24 cellular contexts compared by ENCODE assay signal in the genomic region with DNA sequence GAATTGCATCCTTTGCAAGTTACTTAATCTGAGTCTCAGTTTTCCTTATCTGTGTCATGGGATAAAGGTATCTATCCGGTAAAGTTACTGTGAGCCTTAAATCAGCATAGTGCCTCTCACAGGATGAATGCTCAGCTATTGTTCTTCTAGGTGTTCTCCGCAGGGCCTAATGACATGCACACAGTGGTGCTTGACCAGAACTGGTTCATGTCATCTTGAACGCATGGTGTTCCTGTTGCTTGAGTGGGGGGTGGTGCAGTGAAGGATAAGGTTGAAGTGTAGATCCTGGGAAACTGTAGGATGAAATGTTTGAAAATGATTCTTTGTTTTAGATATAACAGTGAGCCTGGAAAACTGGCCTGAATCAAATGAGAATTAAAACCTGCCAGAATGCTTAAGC. TPM values are rescaled to one million over a fixed set of nuclear protein-coding genes. Genes with fewer than 3 reads are reported as not detected.
"Had no signal": no experiment of that assay in that cellular context is flagged by ENCODE, and none has a peak within 500 bp of the region (broad histone marks: within the 10 kb centered on the region; RNA-seq: fewer than 3 reads in every experiment).

No MANE protein-coding gene starts in this region.

- H3K4me3 Mint-ChIP-seq: activated T-cell treated with anti-CD3 and anti-CD28 coated beads, Interleukin-2, amount 50 U/mL, for 72 hours; immature natural killer cell; naive thymus-derived CD8-positive, alpha-beta T cell; stimulated activated naive CD8-positive, alpha-beta T cell treated with anti-CD3 and anti-CD28 coated beads, Interleukin-15, amount 100 ng/mL, for 72 hours had no signal

- H3K36me3 Mint-ChIP-seq: immature natural killer cell; naive thymus-derived CD8-positive, alpha-beta T cell had no signal

- H3K9me3 ChIP-seq: ascending aorta, gastroesophageal sphincter, heart left ventricle, prostate gland, suprapubic skin had no signal

- DNase-seq: activated CD4-positive, alpha-beta T cell treated with anti-CD3 and anti-CD28 coated beads for 1 hour; activated effector memory CD4-positive, alpha-beta T cell treated with anti-CD3 and anti-CD28 coated beads, Interleukin-2, amount 50 U/mL, for 16 hours; activated naive CD4-positive, alpha-beta T cell treated with anti-CD3 and anti-CD28 coated beads, Interleukin-2, amount 50 U/mL, for 16 hours; activated T-cell treated with anti-CD3 and anti-CD28 coated beads, Interleukin-2, amount 50 U/mL, for 72 hours; erythroblast; heart left ventricle; immature natural killer cell; left ventricle myocardium superior; naive thymus-derived CD8-positive, alpha-beta T cell; occipital lobe; small intestine; stimulated activated CD4-positive, alpha-beta T cell treated with anti-CD3 and anti-CD28 coated beads, Interleukin-4, amount 100 ng/mL, for 1 hour; stimulated activated naive CD8-positive, alpha-beta T cell treated with anti-CD3 and anti-CD28 coated beads, Interleukin-15, amount 100 ng/mL, for 72 hours; T1000 had no signal

- H3K9me3 Mint-ChIP-seq: activated T-cell treated with anti-CD3 and anti-CD28 coated beads, Interleukin-2, amount 50 U/mL, for 72 hours; immature natural killer cell; naive thymus-derived CD8-positive, alpha-beta T cell; stimulated activated naive CD8-positive, alpha-beta T cell treated with anti-CD3 and anti-CD28 coated beads, Interleukin-15, amount 100 ng/mL, for 72 hours had no signal

- H3K27ac Mint-ChIP-seq: activated T-cell treated with anti-CD3 and anti-CD28 coated beads, Interleukin-2, amount 50 U/mL, for 72 hours; immature natural killer cell; stimulated activated naive CD8-positive, alpha-beta T cell treated with anti-CD3 and anti-CD28 coated beads, Interleukin-15, amount 100 ng/mL, for 72 hours had no signal

- H3K4me1 Mint-ChIP-seq: immature natural killer cell; stimulated activated naive CD8-positive, alpha-beta T cell treated with anti-CD3 and anti-CD28 coated beads, Interleukin-15, amount 100 ng/mL, for 72 hours had no signal

- H3K27me3 ChIP-seq: ascending aorta, suprapubic skin had no signal

- ATAC-seq: activated T-cell treated with anti-CD3 and anti-CD28 coated beads, Interleukin-2, amount 50 U/mL, for 72 hours; gastroesophageal sphincter; left ventricle myocardium superior; naive thymus-derived CD8-positive, alpha-beta T cell; stimulated activated naive CD8-positive, alpha-beta T cell treated with anti-CD3 and anti-CD28 coated beads, Interleukin-15, amount 100 ng/mL, for 72 hours had no signal

- H3K27ac ChIP-seq: ascending aorta, coronary artery, gastroesophageal sphincter, heart left ventricle, prostate gland, suprapubic skin had no signal

- FAIRE-seq: endometrium, small intestine had no signal

- H3K4me3 ChIP-seq: ascending aorta, coronary artery, gastroesophageal sphincter, heart left ventricle, prostate gland, suprapubic skin had no signal

- H3K36me3 ChIP-seq: ascending aorta, gastroesophageal sphincter, heart left ventricle, prostate gland, suprapubic skin had no signal

- H3K4me1 ChIP-seq: ascending aorta, prostate gland, suprapubic skin had no signal

RNA-seq across cellular contexts. Expression of a gene that starts 4.0 kb away (rescaled TPM):
- total RNA-seq: activated CD8-positive, alpha-beta memory T cell treated with anti-CD3 and anti-CD28 coated beads for 36 hours; activated T-cell treated with anti-CD3 and anti-CD28 coated beads, Interleukin-2, amount 50 U/mL, for 72 hours; ascending aorta; gastroesophageal sphincter; heart left ventricle; left ventricle myocardium superior; mucosa of gallbladder; naive thymus-derived CD8-positive, alpha-beta T cell; occipital lobe; T-helper 1 cell treated with Interleukin-12 subunit alpha and Interleukin-12 subunit beta and Interleukin-4 antibody, amounts not matched to agents 30 ng/mL and 1 ng/mL, for 36 hours; ureter had no signal
- polyA plus RNA-seq: heart left ventricle; immature natural killer cell; naive thymus-derived CD8-positive, alpha-beta T cell had no signal

RNA-seq across cellular contexts. Expression of a gene that starts 13.4 kb away (rescaled TPM):
- total RNA-seq: activated CD8-positive, alpha-beta memory T cell treated with anti-CD3 and anti-CD28 coated beads for 36 hours; activated T-cell treated with anti-CD3 and anti-CD28 coated beads, Interleukin-2, amount 50 U/mL, for 72 hours; ascending aorta; gastroesophageal sphincter; heart left ventricle; left ventricle myocardium superior; mucosa of gallbladder; naive thymus-derived CD8-positive, alpha-beta T cell; occipital lobe; prostate gland; T-helper 1 cell treated with Interleukin-12 subunit alpha and Interleukin-12 subunit beta and Interleukin-4 antibody, amounts not matched to agents 30 ng/mL and 1 ng/mL, for 36 hours; ureter had no signal
- polyA plus RNA-seq: heart left ventricle; immature natural killer cell; naive thymus-derived CD8-positive, alpha-beta T cell had no signal

RNA-seq across cellular contexts. Expression of a gene that starts 13.8 kb away (rescaled TPM):
- total RNA-seq: activated CD8-positive, alpha-beta memory T cell treated with anti-CD3 and anti-CD28 coated beads for 36 hours; activated T-cell treated with anti-CD3 and anti-CD28 coated beads, Interleukin-2, amount 50 U/mL, for 72 hours; ascending aorta; gastroesophageal sphincter; heart left ventricle; left ventricle myocardium superior; mucosa of gallbladder; naive thymus-derived CD8-positive, alpha-beta T cell; occipital lobe; prostate gland; T-helper 1 cell treated with Interleukin-12 subunit alpha and Interleukin-12 subunit beta and Interleukin-4 antibody, amounts not matched to agents 30 ng/mL and 1 ng/mL, for 36 hours; ureter had no signal
- polyA plus RNA-seq: heart left ventricle; immature natural killer cell; naive thymus-derived CD8-positive, alpha-beta T cell; small intestine had no signal

RNA-seq across cellular contexts. Expression of a gene that starts 19.6 kb away (rescaled TPM):
- total RNA-seq: activated CD8-positive, alpha-beta memory T cell treated with anti-CD3 and anti-CD28 coated beads for 36 hours; activated T-cell treated with anti-CD3 and anti-CD28 coated beads, Interleukin-2, amount 50 U/mL, for 72 hours; ascending aorta; gastroesophageal sphincter; heart left ventricle; left ventricle myocardium superior; mucosa of gallbladder; naive thymus-derived CD8-positive, alpha-beta T cell; occipital lobe; prostate gland; T-helper 1 cell treated with Interleukin-12 subunit alpha and Interleukin-12 subunit beta and Interleukin-4 antibody, amounts not matched to agents 30 ng/mL and 1 ng/mL, for 36 hours; ureter had no signal
- polyA plus RNA-seq: heart left ventricle; immature natural killer cell; naive thymus-derived CD8-positive, alpha-beta T cell; small intestine had no signal

RNA-seq across cellular contexts. Expression of a gene that starts 28.8 kb away (rescaled TPM):
- total RNA-seq: activated CD8-positive, alpha-beta memory T cell treated with anti-CD3 and anti-CD28 coated beads for 36 hours; activated T-cell treated with anti-CD3 and anti-CD28 coated beads, Interleukin-2, amount 50 U/mL, for 72 hours; ascending aorta; gastroesophageal sphincter; heart left ventricle; left ventricle myocardium superior; mucosa of gallbladder; naive thymus-derived CD8-positive, alpha-beta T cell; occipital lobe; prostate gland; T-helper 1 cell treated with Interleukin-12 subunit alpha and Interleukin-12 subunit beta and Interleukin-4 antibody, amounts not matched to agents 30 ng/mL and 1 ng/mL, for 36 hours; ureter had no signal
- polyA plus RNA-seq: heart left ventricle; immature natural killer cell; naive thymus-derived CD8-positive, alpha-beta T cell; small intestine had no signal
